ENCODE assay signal across 22 cellular contexts in the genomic region with DNA sequence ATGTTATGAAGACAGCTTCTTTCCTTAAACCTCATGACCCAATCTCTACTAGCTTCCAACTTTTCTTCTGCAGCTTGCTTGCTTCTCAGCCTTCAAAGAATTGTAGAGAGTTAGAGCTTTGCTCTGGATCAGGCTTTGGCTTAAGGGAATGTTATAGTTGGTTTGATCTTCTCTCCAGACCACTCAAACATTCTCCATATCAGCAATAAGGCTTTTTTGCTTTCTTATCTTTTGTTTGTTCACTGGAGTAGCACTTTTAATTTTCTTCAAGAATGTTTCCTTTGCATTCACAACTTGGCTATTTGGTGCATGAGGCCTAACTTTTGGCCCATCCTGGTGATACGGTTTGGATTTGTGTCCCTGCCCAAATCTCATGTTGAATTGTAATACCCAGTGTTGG.
"Had no signal": no experiment of that assay in that cellular context is flagged by ENCODE, and none has a peak within 500 bp of the region (broad histone marks: within the 10 kb centered on the region; RNA-seq: fewer than 3 reads in every experiment).

No MANE protein-coding gene starts in this region.

- H3K27me3 Mint-ChIP-seq: activated naive CD8-positive, alpha-beta T cell treated with anti-CD3 and anti-CD28 coated beads, Interleukin-2, amount 50 U/mL, for 24 hours; brain; stimulated activated naive CD8-positive, alpha-beta T cell treated with anti-CD3 and anti-CD28 coated beads, Interleukin-15, amount 100 ng/mL, for 72 hours had no signal

- H3K27me3 ChIP-seq: gastrocnemius medialis, heart right ventricle, ovary, right lobe of liver, suprapubic skin had no signal

- H3K4me3 Mint-ChIP-seq: activated naive CD8-positive, alpha-beta T cell treated with anti-CD3 and anti-CD28 coated beads, Interleukin-2, amount 50 U/mL, for 24 hours; activated T-helper 1 cell treated with anti-CD3 and anti-CD28 coated beads, Interleukin-12 subunit alpha, Interleukin-12 subunit beta, Interleukin-2, Interleukin-4 antibody, amounts not matched to agents 30 ng/mL and 10 ng/mL and 1 ng/mL, durations not matched to agents 14 hours and 24 hours and 36 hours; brain; neural crest cell; stimulated activated naive CD8-positive, alpha-beta T cell treated with anti-CD3 and anti-CD28 coated beads, Interleukin-15, amount 100 ng/mL, for 72 hours; T-helper 2 cell treated with Interferon-gamma antibody and Interleukin-4, amounts not matched to agents 5 μg/mL and 100 μg/mL, for 36 hours had no signal

- H3K9me3 ChIP-seq: gastrocnemius medialis, ovary, right lobe of liver, suprapubic skin had no signal

- H3K27ac Mint-ChIP-seq: activated naive CD8-positive, alpha-beta T cell treated with anti-CD3 and anti-CD28 coated beads, Interleukin-2, amount 50 U/mL, for 24 hours; activated T-helper 1 cell treated with anti-CD3 and anti-CD28 coated beads, Interleukin-12 subunit alpha, Interleukin-12 subunit beta, Interleukin-2, Interleukin-4 antibody, amounts not matched to agents 30 ng/mL and 10 ng/mL and 1 ng/mL, durations not matched to agents 14 hours and 24 hours and 36 hours; brain had no signal

- ATAC-seq: activated naive CD8-positive, alpha-beta T cell treated with anti-CD3 and anti-CD28 coated beads, Interleukin-2, amount 50 U/mL, for 24 hours; esophagus mucosa; gastrocnemius medialis; heart right ventricle; left ventricle myocardium superior; right lobe of liver; stimulated activated naive CD8-positive, alpha-beta T cell treated with anti-CD3 and anti-CD28 coated beads, Interleukin-15, amount 100 ng/mL, for 72 hours had no signal

- H3K4me1 Mint-ChIP-seq: brain had no signal

- H3K4me3 ChIP-seq: coronary artery, gastrocnemius medialis, heart right ventricle, ovary, right lobe of liver, SK-N-MC, suprapubic skin had no signal

- H3K4me1 ChIP-seq: gastrocnemius medialis, right lobe of liver, suprapubic skin had no signal

- DNase-seq: activated naive CD8-positive, alpha-beta T cell treated with anti-CD3 and anti-CD28 coated beads, Interleukin-2, amount 50 U/mL, for 24 hours; anterior cingulate cortex; central memory CD4-positive, alpha-beta T cell; gastrocnemius medialis; heart right ventricle; kidney glomerular epithelial cell; left ventricle myocardium superior; ovary; right lobe of liver; small intestine; stimulated activated CD4-positive, alpha-beta T cell treated with anti-CD3 and anti-CD28 coated beads, Interleukin-15, amount 100 ng/mL, for 24 hours; stimulated activated CD4-positive, alpha-beta T cell treated with anti-CD3 and anti-CD28 coated beads, Interleukin-2, amount 100 ng/mL, for 48 hours; stimulated activated naive CD8-positive, alpha-beta T cell treated with anti-CD3 and anti-CD28 coated beads, Interleukin-15, amount 100 ng/mL, for 72 hours; trophoblast cell had no signal

- H3K9me3 Mint-ChIP-seq: activated naive CD8-positive, alpha-beta T cell treated with anti-CD3 and anti-CD28 coated beads, Interleukin-2, amount 50 U/mL, for 24 hours; activated T-helper 1 cell treated with anti-CD3 and anti-CD28 coated beads, Interleukin-12 subunit alpha, Interleukin-12 subunit beta, Interleukin-2, Interleukin-4 antibody, amounts not matched to agents 30 ng/mL and 10 ng/mL and 1 ng/mL, durations not matched to agents 14 hours and 24 hours and 36 hours; stimulated activated naive CD8-positive, alpha-beta T cell treated with anti-CD3 and anti-CD28 coated beads, Interleukin-15, amount 100 ng/mL, for 72 hours had no signal

- H3K36me3 ChIP-seq: ovary had no signal
